26 cellular contexts compared by ENCODE assay signal in the genomic region with DNA sequence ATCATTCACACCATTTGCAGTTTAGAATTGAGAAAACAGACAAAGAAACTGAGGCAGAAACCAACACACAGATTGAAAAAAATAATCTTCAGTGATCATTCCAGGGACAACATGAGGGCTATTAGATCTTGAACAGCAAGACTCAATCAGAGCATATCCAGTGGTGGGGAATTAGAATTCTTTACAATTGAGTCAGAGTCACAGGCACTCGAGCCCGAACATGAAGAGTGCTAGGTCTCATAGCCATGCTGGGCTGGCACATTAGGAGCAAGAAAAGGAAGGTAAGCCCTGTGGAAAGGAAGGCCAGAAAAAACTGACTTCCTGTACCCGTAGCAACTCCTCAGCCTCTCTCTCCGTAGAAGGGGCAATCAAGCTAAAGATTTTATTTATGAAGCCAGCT.
"Had no signal": no experiment of that assay in that cellular context is flagged by ENCODE, and none has a peak within 500 bp of the region (broad histone marks: within the 10 kb centered on the region; RNA-seq: fewer than 3 reads in every experiment).

No MANE protein-coding gene starts in this region.

- ATAC-seq: activated T-helper 17 cell treated with anti-CD3 and anti-CD28 coated beads, Interleukin-2, amount 50 U/mL, for 72 hours; Panc1 had no signal

- H3K27ac ChIP-seq: adrenal gland had no signal

- DNase-seq: activated B cell treated with CpG ODN at 0.5 μM for 24 hours; activated CD4-positive, alpha-beta memory T cell treated with anti-CD3 and anti-CD28 coated beads for 36 hours; activated CD4-positive, alpha-beta T cell treated with anti-CD3 and anti-CD28 coated beads for 1 hour; activated CD4-positive, alpha-beta T cell treated with anti-CD3 and anti-CD28 coated beads, Interleukin-2, amount 10 ng/mL, durations not matched to agents 7 days and 5 days; activated gamma-delta T cell; activated naive CD4-positive, alpha-beta T cell treated with anti-CD3 and anti-CD28 coated beads for 36 hours; activated T-cell treated with anti-CD3 and anti-CD28 coated beads for 4 hours; activated T-cell treated with anti-CD3 and anti-CD28 coated beads, Interleukin-2, amount 50 U/mL, for 48 hours; adrenal gland; anterior cingulate cortex; central memory CD4-positive, alpha-beta T cell; KBM-7; NCI-H1092 treated with DMSO at 0.1 percent for 48 hours; NCI-H1417 treated with DMSO at 0.1 percent for 48 hours; NCI-H1694; NCI-H2029; NCI-H2107; NCI-H2171 treated with DMSO at 0.1 percent for 48 hours; NCI-H345; NCI-H510A; NCI-H69; NK-92 treated with Interleukin-12 subunit alpha and Interleukin-12 subunit beta, amount 100 ng/mL, for 24 hours; OCI-M1; SHP77 treated with DMSO at 0.1 percent for 48 hours had no signal
